Comparison of ENCODE assay signal across 1 cellular context in the genomic region with DNA sequence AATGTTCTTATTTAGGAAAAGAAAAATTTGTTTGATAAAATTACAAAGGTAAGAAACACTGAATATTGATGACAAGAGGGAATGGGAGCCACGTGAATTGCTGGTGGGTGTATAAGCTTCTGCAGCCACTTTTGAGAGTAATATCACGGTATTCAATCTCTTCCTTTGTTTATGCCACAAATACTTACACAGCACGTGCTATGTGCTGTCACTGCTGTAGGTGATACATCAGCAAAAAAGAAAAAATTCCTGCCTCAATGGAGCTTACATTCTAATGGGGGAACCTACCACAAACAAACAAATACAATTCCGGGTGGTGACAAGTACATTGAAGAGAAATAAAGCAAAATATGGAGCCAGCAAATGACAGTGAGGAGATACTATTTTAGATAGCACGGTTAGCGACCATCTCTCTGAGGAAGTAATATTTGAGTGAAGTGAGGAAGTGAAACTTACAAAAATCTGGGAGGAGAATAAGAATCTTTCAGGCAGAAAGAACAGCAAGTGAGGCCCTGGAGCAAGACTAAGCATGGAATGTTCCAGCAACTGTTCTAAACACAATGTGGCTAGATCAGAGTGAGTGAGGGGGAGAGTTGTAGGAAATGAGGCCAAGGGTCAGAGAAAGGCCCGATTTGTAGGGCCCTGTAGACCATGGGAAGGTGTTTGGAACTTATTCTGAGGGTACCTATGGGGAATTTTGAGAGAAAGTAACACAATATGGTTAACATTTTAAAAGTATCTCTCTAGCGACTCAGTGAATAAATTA.
A peak's percentile ranks its signal among the peaks of the same experiment; 100 is the strongest.
TF ChIP-seq lines count a peak whose summit lies in the region.

No MANE protein-coding gene starts in this region.

TF ChIP-seq in K562, 482 proteins besides CTCF, POLR2A, EP300 and RAD21:
- peak; percentile 13; the same call in 1 of the 2 replicates for TF ChIP-seq C11orf30 (IDR thresholded peaks at IDR 0.05; ENCODE audit: low read depth)
- no peak for TF ChIP-seq DNMT1 (IDR thresholded peaks at IDR 0.05)
- TF ChIP-seq ZNF75A (CRISPR knock-in tag; IDR thresholded peaks at IDR 0.05), result no peak
- TF ChIP-seq U2AF2 (optimal IDR thresholded peaks at IDR 0.05; ENCODE audit: low read depth, low read length), result no peak
- TF ChIP-seq ZNF316 (IDR thresholded peaks at IDR 0.05), result peak; percentile 41
